22 cellular contexts compared by ENCODE assay signal in genomic region chr3:123290962-123291361, GRCh38.
"Had no signal": no experiment of that assay in that cellular context is flagged by ENCODE, and none has a peak within 500 bp of the region (broad histone marks: within the 10 kb centered on the region; RNA-seq: fewer than 3 reads in every experiment).

No MANE protein-coding gene starts in this region.

- H3K9me3 ChIP-seq: adrenal gland, colonic mucosa, lower lobe of right lung, SJCRH30, tibial nerve had no signal

- H3K27ac Mint-ChIP-seq: activated naive CD8-positive, alpha-beta T cell; progenitor cell of endocrine pancreas; T-cell; T-helper 2 cell treated with Interferon-gamma antibody and Interleukin-4, amounts not matched to agents 5 μg/mL and 100 μg/mL, for 36 hours had no signal

- H3K27me3 Mint-ChIP-seq: activated naive CD8-positive, alpha-beta T cell; progenitor cell of endocrine pancreas had no signal

- ATAC-seq: lower lobe of right lung, T-cell had no signal

- H3K4me1 ChIP-seq: adrenal gland, colonic mucosa, lower lobe of right lung, SJCRH30, tibial nerve had no signal

- H3K36me3 Mint-ChIP-seq: activated naive CD8-positive, alpha-beta T cell; naive B cell; T-cell had no signal

- DNase-seq: activated CD4-positive, alpha-beta T cell treated with anti-CD3 and anti-CD28 coated beads for 1 hour; activated CD4-positive, alpha-beta T cell treated with anti-CD3 and anti-CD28 coated beads, Interleukin-2, amount 50 U/mL, for 1 hour; activated gamma-delta T cell treated with Interleukin-2 at 50 U/mL for 16 hours; activated T-cell treated with anti-CD3 and anti-CD28 coated beads for 4 hours; colonic mucosa; kidney; lower lobe of right lung; mesendoderm; naive B cell; occipital lobe; retina; SJCRH30; stimulated activated CD4-positive, alpha-beta T cell treated with anti-CD3 and anti-CD28 coated beads, Interleukin-4, amount 100 ng/mL, for 24 hours; stimulated activated naive CD4-positive, alpha-beta T cell treated with Interleukin-2 at 50 U/mL for 16 hours; substantia nigra had no signal

- H3K4me3 Mint-ChIP-seq: activated naive CD8-positive, alpha-beta T cell; naive B cell; T-cell; T-helper 2 cell treated with Interferon-gamma antibody and Interleukin-4, amounts not matched to agents 5 μg/mL and 100 μg/mL, for 36 hours had no signal

- H3K4me3 ChIP-seq: adrenal gland, colonic mucosa, dorsolateral prefrontal cortex, lower lobe of right lung, SJCRH30, tibial nerve had no signal

- H3K27ac ChIP-seq: adrenal gland, colonic mucosa, lower lobe of right lung, SJCRH30, tibial nerve had no signal

- H3K27me3 ChIP-seq: adrenal gland, colonic mucosa, dorsolateral prefrontal cortex, tibial nerve had no signal

- H3K9me3 Mint-ChIP-seq: T-helper 2 cell treated with Interferon-gamma antibody and Interleukin-4, amounts not matched to agents 5 μg/mL and 100 μg/mL, for 36 hours had no signal

- H3K4me1 Mint-ChIP-seq: T-cell had no signal

- H3K36me3 ChIP-seq: adrenal gland, colonic mucosa, lower lobe of right lung, SJCRH30 had no signal
